In genomic region chr21:17387030-17387617, GRCh38 we compare ENCODE assay signal across 8 cellular contexts.
A peak's percentile ranks its signal among the peaks of the same experiment; 100 is the strongest.
DNase-seq lines count a peak whose midpoint lies in the region; ATAC-seq, FAIRE-seq and TF ChIP-seq lines count a peak whose summit lies in the region.

No MANE protein-coding gene starts in this region.

- CTCF ChIA-PET in K562 (lab: Yijun Ruan, JAX; ENCODE audit: low intra/inter-chr PET ratio): interaction anchor here (0.5 to 1.9 kb wide), 3 partner anchors 127 to 199 kb away, joined by 4 to 9 read pairs (median 4); no protein-coding TSS in a partner anchor

- ATAC-seq in K562: peak; percentile 71
- no peak for ATAC-seq in HG03039 (IDR thresholded peaks at IDR 0.05; ENCODE audit: unreplicated experiment)

- H3K4me2 ChIP-seq in K562 (ENCODE audit: insufficient read depth, low read length): no peak overlapping the region

- peak; percentile 55 for DNase-seq in Daoy (ENCODE audit: low read depth)
- DNase-seq in H54 (ENCODE audit: insufficient read length, low spot score): peak; percentile 33
- DNase-seq in NCI-H1092 treated with DMSO at 0.1 percent for 48 hours (lab: John Stamatoyannopoulos, UW): peak; percentile 82
- DNase-seq in SK-N-MC (ENCODE audit: low read depth, low spot score): peak; percentile 66
- peak; percentile 41 to 71 (median 46) for DNase-seq in K562 (ENCODE audit: extremely low read depth in 1 of 4, low spot score in 3 of 4)
- DNase-seq in immature natural killer cell: peak; percentile 4 to 23 (median 6)
- peak; percentile 37 to 59 for DNase-seq in stimulated activated CD4-positive, alpha-beta T cell treated with anti-CD3 and anti-CD28 coated beads, Interleukin-2, amount 100 ng/mL, for 24 hours

- intact Hi-C loops in K562 (cut with micrococcal nuclease): loop anchor here (2.0 to 10.0 kb wide), 3 partner anchors 168 to 288 kb away; no protein-coding TSS in a partner anchor

- H3K79me2 ChIP-seq in K562 (ENCODE audit: control insufficient read depth, insufficient read depth, low read length): no peaks in the 10 kb centered on the region

- TF ChIP-seq POLR2A in H54 (IDR thresholded peaks at IDR 0.05; ENCODE audit: low read depth, low read length) (no peak), K562 (conservative IDR thresholded peaks at IDR 0.05) (no peak)

- H3K27ac ChIP-seq in SK-N-MC: no peak overlapping the region
- no peak overlapping the region for H3K27ac ChIP-seq in K562 (ENCODE audit: extremely low read depth, low read depth, low read length)

- no peaks in the 10 kb centered on the region for H3K9me3 ChIP-seq in SK-N-MC (ENCODE audit: low read depth, low read length)
- no peaks in the 10 kb centered on the region for H3K9me3 ChIP-seq in K562 (replicated peaks; ENCODE audit: control insufficient read depth, insufficient read depth, low read depth, low read length)

- H3K9ac ChIP-seq in SK-N-MC (ENCODE audit: insufficient read length) (no peak overlapping the region), K562 (ENCODE audit: insufficient read depth in 1 of 2, low read depth in 2 of 2, low read length in 2 of 2) (no peak overlapping the region)

- H3K36me3 Mint-ChIP-seq in immature natural killer cell: no peaks in the 10 kb centered on the region

- no peak overlapping the region for H3K4me3 Mint-ChIP-seq in immature natural killer cell

- peak; percentile 38 to 73 (median 53); a peak in 5 of 6 replicates for TF ChIP-seq CTCF in K562 (IDR thresholded peaks at IDR 0.05 in 2 of 3, conservative IDR thresholded peaks at IDR 0.05 in 1 of 3; ENCODE audit: insufficient read depth in 2 of 3, low read depth in 1 of 3, low read length in 3 of 3)

- no peaks in the 10 kb centered on the region for H3K9me1 ChIP-seq in K562 (ENCODE audit: control insufficient read depth, insufficient read depth, low read length)

- no peak overlapping the region for H2AFZ ChIP-seq in K562 (ENCODE audit: low read depth, low read length)

- FAIRE-seq in H54 (lab: Jason Lieb, UNC) (peak; percentile 64), K562 (lab: Jason Lieb, UNC) (peak; percentile 74)

- H3K27ac Mint-ChIP-seq in immature natural killer cell: no peak overlapping the region

- whole genome bisulfite sequencing in K562 (ENCODE audit: insufficient coverage, low coverage, missing lambda C conversion rate): under 1% methylated on average over 7 of the region's 7 CpGs

- peaks cover 0 to 4% (median 0%) of the 10 kb centered on the region in 3 donors for H3K27me3 Mint-ChIP-seq in immature natural killer cell (ENCODE audit: low read depth in 3 of 3)

- no peaks in the 10 kb centered on the region for H3K36me3 ChIP-seq in SK-N-MC (ENCODE audit: insufficient read depth, low read length)
- no peaks in the 10 kb centered on the region for H3K36me3 ChIP-seq in K562 (ENCODE audit: control insufficient read depth, insufficient read depth, low read length)

- no peaks in the 10 kb centered on the region for H3K4me1 Mint-ChIP-seq in immature natural killer cell

- peak; percentile 58 to 80 for TF ChIP-seq RAD21 in K562 (CRISPR knock-in tag; conservative IDR thresholded peaks at IDR 0.05 in 1 of 2, IDR thresholded peaks at IDR 0.05 in 1 of 2)

- H3K4me3 ChIP-seq in SK-N-MC (no peak overlapping the region), K562 (no peak overlapping the region)

- no peaks in the 10 kb centered on the region for H3K27me3 ChIP-seq in K562 (ENCODE audit: control insufficient read depth in 2 of 2, insufficient read depth in 2 of 2, low read length in 2 of 2)

- no peaks in the 10 kb centered on the region for H4K20me1 ChIP-seq in K562 (replicated peaks; ENCODE audit: control insufficient read depth, insufficient read depth, low read length)

- H3K4me1 ChIP-seq in K562 (replicated peaks in 1 of 2; ENCODE audit: control insufficient read depth in 2 of 2, insufficient read depth in 2 of 2, low read length in 2 of 2): no peaks in the 10 kb centered on the region

- POLR2A ChIA-PET in K562 (lab: Yijun Ruan, JAX): interaction anchor here (0.6 to 1.0 kb wide), 2 partner anchors 28 to 215 kb away, joined by 3 to 4 read pairs; no protein-coding TSS in a partner anchor

- BruUV-seq in K562 (replicated peaks; lab: Mats Ljungman, UMichigan): no TSS peak

- in situ Hi-C loops in K562 (cut with MboI): no loop called here

- H3K9me3 Mint-ChIP-seq in immature natural killer cell: peaks cover 0 to 5% (median 1%) of the 10 kb centered on the region in 6 donors

- TF ChIP-seq EP300 in K562 (IDR thresholded peaks at IDR 0.05; ENCODE audit: low read length): no peak

TF ChIP-seq in K562, 482 proteins besides CTCF, POLR2A, EP300 and RAD21:
- TF ChIP-seq SRSF7 (optimal IDR thresholded peaks at IDR 0.05; ENCODE audit: low read depth, low read length) (no peak), ZNF445 (CRISPR knock-in tag; IDR thresholded peaks at IDR 0.05; ENCODE audit: low read depth) (no peak), SRSF9 (IDR thresholded peaks at IDR 0.05; ENCODE audit: borderline replicate concordance, low read depth, low read length) (no peak), DEAF1 (CRISPR knock-in tag; IDR thresholded peaks at IDR 0.05) (0 out of 2 replicates have a peak, but pooled peaks have one; percentile 33), BCL6 (CRISPR knock-in tag; IDR thresholded peaks at IDR 0.05) (no peak), ZNF384 (IDR thresholded peaks at IDR 0.05; ENCODE audit: low read depth, low read length) (0 out of 2 replicates have a peak, but pooled peaks have one; percentile 19), DDX20 (tag; IDR thresholded peaks at IDR 0.05; ENCODE audit: low read depth) (no peak), TFAM (CRISPR knock-in tag; conservative IDR thresholded peaks at IDR 0.05) (no peak), MCM2 (IDR thresholded peaks at IDR 0.05; ENCODE audit: low read depth) (no peak), ELK3 (CRISPR knock-in tag; IDR thresholded peaks at IDR 0.05) (no peak), HNRNPLL (IDR thresholded peaks at IDR 0.05; ENCODE audit: low read depth, low read length, poor library complexity, severe bottlenecking) (no peak), ZBTB9 (CRISPR knock-in tag; IDR thresholded peaks at IDR 0.05) (no peak), ZNF589 (CRISPR knock-in tag; IDR thresholded peaks at IDR 0.05; ENCODE audit: low read depth) (no peak), SMC3 (conservative IDR thresholded peaks at IDR 0.05; ENCODE audit: insufficient read depth, low read depth, low read length) (peak; percentile 46; the same call in 1 of the 2 replicates), C11orf30 (IDR thresholded peaks at IDR 0.05; ENCODE audit: low read depth) (no peak)

Comparison
In these comparisons a context has a peak if more than half of its experiments do, and no peak if none do; other contexts are left out.
1. DNase-seq: peak in every context shown above with its lines; median percentile 82 in NCI-H1092 treated with DMSO at 0.1 percent for 48 hours; 66 in SK-N-MC; 55 in Daoy; 48 in stimulated activated CD4-positive, alpha-beta T cell treated with anti-CD3 and anti-CD28 coated beads, Interleukin-2, amount 100 ng/mL, for 24 hours; 46 in K562; 33 in H54; 6 in immature natural killer cell.